ENCODE assay signal across 9 cellular contexts in the genomic region with DNA sequence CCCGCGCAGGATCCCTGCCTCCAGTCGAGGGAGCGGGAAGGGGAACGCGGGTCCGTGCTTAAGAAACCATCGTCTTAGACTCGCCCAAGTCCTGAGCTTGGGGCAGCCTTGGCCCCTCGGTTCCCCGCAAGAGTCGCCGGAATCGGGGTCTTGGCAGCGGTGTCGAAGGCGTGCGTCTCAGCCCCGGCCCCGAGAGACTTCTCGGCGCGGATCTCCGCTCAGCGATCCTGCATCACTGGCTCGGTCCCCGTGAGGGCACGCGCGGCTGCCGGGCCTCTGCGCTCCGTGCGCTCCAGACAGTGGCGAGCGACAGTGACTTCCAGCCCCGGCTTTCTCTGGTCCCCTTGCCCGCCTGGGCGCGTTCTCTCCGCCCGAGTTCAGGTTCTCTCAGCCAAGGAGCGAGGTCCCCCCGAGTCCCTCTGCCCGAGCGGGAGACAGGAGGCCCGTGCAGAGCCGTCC. TPM values are rescaled to one million over a fixed set of nuclear protein-coding genes. Genes with fewer than 3 reads are reported as not detected.
DNase-seq lines count a peak whose midpoint lies in the region; ATAC-seq and TF ChIP-seq lines count a peak whose summit lies in the region.
"Had no signal": no experiment of that assay in that cellular context is flagged by ENCODE, and none has a peak within 500 bp of the region (broad histone marks: within the 10 kb centered on the region; RNA-seq: fewer than 3 reads in every experiment).

No MANE protein-coding gene starts in this region.

- no peak for TF ChIP-seq CTCF in CD8-positive, alpha-beta T cell (IDR thresholded peaks at IDR 0.05)
- TF ChIP-seq CTCF in fibroblast of the aortic adventitia (IDR thresholded peaks at IDR 0.05; ENCODE audit: insufficient read depth, low read length) (no peak), omental fat pad (IDR thresholded peaks at IDR 0.05) (no peak), MM.1S (IDR thresholded peaks at IDR 0.05; ENCODE audit: low read length) (no peak)

- H3K9me2 ChIP-seq in MM.1S (replicated peaks; ENCODE audit: insufficient read depth, low read length): no peaks in the 10 kb centered on the region

- H3K4me3 Mint-ChIP-seq in CD8-positive, alpha-beta T cell: no peak overlapping the region
- H3K4me3 Mint-ChIP-seq in T-cell: peak overlapping the region in 2 of 3 donors; percentile 6 to 72

- no peaks in the 10 kb centered on the region for H3K9me3 Mint-ChIP-seq in CD8-positive, alpha-beta T cell
- no peaks in the 10 kb centered on the region for H3K9me3 Mint-ChIP-seq in T-cell

- H3K4me2 ChIP-seq in MM.1S (ENCODE audit: low read depth, low read length): no peak overlapping the region

- no peak overlapping the region for H2AFZ ChIP-seq in MM.1S (ENCODE audit: low read length)

- no peak overlapping the region for H3K27ac ChIP-seq in CD8-positive, alpha-beta T cell (ENCODE audit: low read depth, low read length)
- H3K27ac ChIP-seq in MM.1S (ENCODE audit: low read length): no peak overlapping the region

- peaks cover 7% of the 10 kb centered on the region for H3K27me3 ChIP-seq in CD8-positive, alpha-beta T cell (ENCODE audit: insufficient read depth, low read length)
- no peaks in the 10 kb centered on the region for H3K27me3 ChIP-seq in MM.1S (replicated peaks; ENCODE audit: insufficient read depth, low read length)

- H3K4me1 ChIP-seq in CD8-positive, alpha-beta T cell (ENCODE audit: insufficient read depth, low read length): peaks cover 3% of the 10 kb centered on the region
- no peaks in the 10 kb centered on the region for H3K4me1 ChIP-seq in MM.1S (ENCODE audit: low read length)

- no peak overlapping the region for H3K9ac ChIP-seq in MM.1S (ENCODE audit: low read length)

- DNase-seq in CD8-positive, alpha-beta T cell: no peak
- DNase-seq in T-cell (no peak), fibroblast of the aortic adventitia (ENCODE audit: low read depth) (no peak), omental fat pad (ENCODE audit: low spot score) (no peak), DMS53 (lab: John Stamatoyannopoulos, UW) (no peak), MM.1S (no peak)
- DNase-seq in activated CD4-positive, CD25-positive, alpha-beta regulatory T cell treated with anti-CD3 and anti-CD28 coated beads, Interleukin-2, amount 50 U/mL, for 72 hours: no peak
- DNase-seq: NCI-H2171 treated with DMSO at 0.1 percent for 48 hours had no signal

- no peak overlapping the region for H3K27ac Mint-ChIP-seq in CD8-positive, alpha-beta T cell
- no peak overlapping the region for H3K27ac Mint-ChIP-seq in T-cell

- H3K4me1 Mint-ChIP-seq in CD8-positive, alpha-beta T cell (ENCODE audit: low read depth): peaks cover 9% of the 10 kb centered on the region
- H3K4me1 Mint-ChIP-seq in T-cell: peaks cover 11 to 14% (median 12%) of the 10 kb centered on the region in 3 donors

- no peaks in the 10 kb centered on the region for H4K20me1 ChIP-seq in MM.1S (ENCODE audit: insufficient read depth, low read length)

- no peaks in the 10 kb centered on the region for H3K36me3 ChIP-seq in CD8-positive, alpha-beta T cell (ENCODE audit: insufficient read depth, low read length)
- no peaks in the 10 kb centered on the region for H3K36me3 ChIP-seq in MM.1S (replicated peaks; ENCODE audit: insufficient read depth, low read length)

- CTCF ChIA-PET in CD8-positive, alpha-beta T cell (lab: Charles Lee): interaction anchor here (0.6 kb wide), 1 partner anchor 186 kb away, joined by 3 read pairs; no protein-coding TSS in a partner anchor
- CTCF ChIA-PET in T-cell (lab: Charles Lee): no interaction called here

- no peaks in the 10 kb centered on the region for H3K36me3 Mint-ChIP-seq in CD8-positive, alpha-beta T cell
- no peaks in the 10 kb centered on the region for H3K36me3 Mint-ChIP-seq in T-cell

- no peaks in the 10 kb centered on the region for H3K79me2 ChIP-seq in MM.1S (ENCODE audit: low read length)

- H3K27me3 Mint-ChIP-seq in CD8-positive, alpha-beta T cell (ENCODE audit: low read depth): peaks cover 55% of the 10 kb centered on the region
- H3K27me3 Mint-ChIP-seq in T-cell: peaks cover 60 to 62% of the 10 kb centered on the region in 2 donors

- intact Hi-C loops in CD8-positive, alpha-beta T cell (cut with DNase I, micrococcal nuclease): no loop called here

- no peaks in the 10 kb centered on the region for H3K9me3 ChIP-seq in CD8-positive, alpha-beta T cell (ENCODE audit: low read length)
- H3K9me3 ChIP-seq in MM.1S (replicated peaks; ENCODE audit: insufficient read depth, low read length): no peaks in the 10 kb centered on the region

- H3K4me3 ChIP-seq in CD8-positive, alpha-beta T cell (ENCODE audit: low read depth, low read length): peak overlapping the region; percentile 4
- peak overlapping the region; percentile 87 for H3K4me3 ChIP-seq in fibroblast of the aortic adventitia (ENCODE audit: low read depth, low read length)
- H3K4me3 ChIP-seq in MM.1S (ENCODE audit: low read length): no peak overlapping the region

- no peaks in the 10 kb centered on the region for H3F3A ChIP-seq in MM.1S (ENCODE audit: insufficient read depth, low read length)

- no peak for ATAC-seq in CD8-positive, alpha-beta T cell
- no peak for ATAC-seq in T-cell (replicated peaks in 1 of 4)
- ATAC-seq in omental fat pad (ENCODE audit: low FRiP score): peak; percentile 30
- ATAC-seq in GM18867 (IDR thresholded peaks at IDR 0.05; ENCODE audit: unreplicated experiment): no peak

- POLR2A ChIA-PET in CD8-positive, alpha-beta T cell (lab: Charles Lee): no interaction called here
- POLR2A ChIA-PET in T-cell (lab: Charles Lee): no interaction called here

RNA-seq across cellular contexts. Expression of gene HS3ST3A1, which starts 0.4 kb away (rescaled TPM):
- not detected for total RNA-seq in CD8-positive, alpha-beta T cell
- total RNA-seq in T-cell (1 to 10 TPM in 2 of 5 donors, not detected in 3; 1.0 to 2.4 TPM), fibroblast of the aortic adventitia (ENCODE audit: low replicate concordance) (8.3 and 9.2 TPM in 2 replicates), omental fat pad (1 to 10 TPM in 2 of 4 donors, under 1 TPM in 1, not detected in 1; 0.47 to 5.9 (median 1.9) TPM)
